ENCODE assay signal across 9 cellular contexts in the genomic region with DNA sequence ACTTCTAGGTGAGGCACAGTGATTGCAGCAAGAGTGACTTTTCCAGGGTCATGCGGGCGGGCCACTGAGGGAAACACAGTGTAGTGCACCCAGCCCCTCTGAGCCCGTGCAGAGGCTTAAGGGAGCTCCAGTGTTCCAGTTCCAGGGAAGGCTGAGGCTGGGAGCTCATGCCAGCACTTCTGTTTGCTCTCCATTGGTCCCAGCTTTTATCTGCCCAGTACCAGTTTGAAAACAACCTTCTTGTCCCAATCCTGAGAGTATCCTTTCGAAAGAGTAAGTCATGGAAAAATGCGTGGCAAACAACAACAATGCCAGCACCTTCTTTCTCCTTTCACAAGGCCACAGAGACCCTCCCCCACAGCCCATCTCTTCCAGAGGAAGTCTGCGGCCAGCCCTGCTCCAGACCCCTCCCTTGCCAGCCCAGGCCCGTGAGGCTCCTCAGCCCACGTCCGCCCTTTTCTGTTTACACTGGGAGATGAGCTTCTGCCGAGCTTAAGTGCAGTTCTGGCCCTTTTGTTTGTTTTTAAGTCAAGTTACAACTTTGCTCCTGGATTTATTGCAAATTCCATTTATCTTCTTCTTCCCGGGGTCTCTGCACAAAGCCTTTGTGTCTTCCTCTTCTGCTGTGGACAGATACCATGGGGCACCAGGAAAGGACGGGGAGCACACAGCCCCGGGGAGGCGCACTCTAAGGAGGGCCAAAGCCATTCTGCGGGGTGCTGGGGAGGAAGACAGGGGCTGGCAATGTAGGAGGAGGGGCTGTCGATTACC.
DNase-seq lines count a peak whose midpoint lies in the region; ATAC-seq and TF ChIP-seq lines count a peak whose summit lies in the region.
"Had no signal": no experiment of that assay in that cellular context is flagged by ENCODE, and none has a peak within 500 bp of the region (broad histone marks: within the 10 kb centered on the region; RNA-seq: fewer than 3 reads in every experiment).

No MANE protein-coding gene starts in this region.

- no peak for ATAC-seq in activated CD4-positive, alpha-beta T cell treated with anti-CD3 and anti-CD28 coated beads for 36 hours
- ATAC-seq in stimulated activated memory B cell treated with anti-CD40 and anti-IgM and Interleukin-4, amounts not matched to agents 10 μg/mL and 1 μg/mL and 100 μg/mL, for 72 hours: no peak

- H3K27me3 ChIP-seq in mucosa of rectum (ENCODE audit: control insufficient read depth in 2 of 2, insufficient read depth in 2 of 2, low read length in 2 of 2): no peaks in the 10 kb centered on the region

- no peak overlapping the region for H3K4me3 ChIP-seq in coronary artery
- no peak overlapping the region for H3K4me3 ChIP-seq in mucosa of rectum (ENCODE audit: low read length in 2 of 2)

- H3K9me3 ChIP-seq in mucosa of rectum (ENCODE audit: control insufficient read depth in 2 of 2, low read length in 2 of 2): no peaks in the 10 kb centered on the region

- no peaks in the 10 kb centered on the region for H3K27me3 Mint-ChIP-seq in activated CD4-positive, alpha-beta T cell treated with anti-CD3 and anti-CD28 coated beads, Interleukin-2, amount 10 ng/mL, durations not matched to agents 24 days and 14 days
- no peaks in the 10 kb centered on the region for H3K27me3 Mint-ChIP-seq in activated CD4-positive, alpha-beta T cell treated with anti-CD3 and anti-CD28 coated beads for 36 hours
- no peaks in the 10 kb centered on the region for H3K27me3 Mint-ChIP-seq in type B pancreatic cell
- H3K27me3 Mint-ChIP-seq in stimulated activated memory B cell treated with anti-CD40 and anti-IgM and Interleukin-4, amounts not matched to agents 10 μg/mL and 1 μg/mL and 100 μg/mL, for 72 hours: no peaks in the 10 kb centered on the region

- no peak for DNase-seq in activated CD4-positive, alpha-beta T cell treated with anti-CD3 and anti-CD28 coated beads, Interleukin-2, amount 10 ng/mL, durations not matched to agents 24 days and 14 days
- DNase-seq in activated CD4-positive, alpha-beta T cell treated with anti-CD3 and anti-CD28 coated beads for 36 hours: no peak
- DNase-seq in coronary artery (ENCODE audit: low spot score) (peak; percentile 72), type B pancreatic cell (ENCODE audit: extremely low spot score, unreplicated experiment) (no peak), NCI-H2196 (lab: John Stamatoyannopoulos, UW; ENCODE audit: unreplicated experiment) (no peak), DMS114 treated with DMSO at 0.1 percent for 48 hours (lab: John Stamatoyannopoulos, UW; ENCODE audit: unreplicated experiment) (no peak)
- DNase-seq: SW 1271 had no signal

- intact Hi-C loops in activated CD4-positive, alpha-beta T cell treated with anti-CD3 and anti-CD28 coated beads, Interleukin-2, amount 10 ng/mL, durations not matched to agents 24 days and 14 days (cut with micrococcal nuclease): no loop called here
- intact Hi-C loops in activated CD4-positive, alpha-beta T cell treated with anti-CD3 and anti-CD28 coated beads for 36 hours (cut with DNase I, micrococcal nuclease): no loop called here

- H3K36me3 ChIP-seq in mucosa of rectum (ENCODE audit: control insufficient read depth in 2 of 2, insufficient read depth in 2 of 2, low read length in 2 of 2): no peaks in the 10 kb centered on the region

- peaks cover 34 to 40% of the 10 kb centered on the region in 2 donors for H3K4me1 ChIP-seq in mucosa of rectum (ENCODE audit: control insufficient read depth in 2 of 2, insufficient read depth in 2 of 2, low read length in 2 of 2)

- peak overlapping the region; percentile 13 for H3K4me3 Mint-ChIP-seq in activated CD4-positive, alpha-beta T cell treated with anti-CD3 and anti-CD28 coated beads, Interleukin-2, amount 10 ng/mL, durations not matched to agents 24 days and 14 days
- no peak overlapping the region for H3K4me3 Mint-ChIP-seq in activated CD4-positive, alpha-beta T cell treated with anti-CD3 and anti-CD28 coated beads for 36 hours
- H3K4me3 Mint-ChIP-seq in type B pancreatic cell: peak overlapping the region; percentile 53
- no peak overlapping the region for H3K4me3 Mint-ChIP-seq in stimulated activated memory B cell treated with anti-CD40 and anti-IgM and Interleukin-4, amounts not matched to agents 10 μg/mL and 1 μg/mL and 100 μg/mL, for 72 hours

- H3K9me3 Mint-ChIP-seq in activated CD4-positive, alpha-beta T cell treated with anti-CD3 and anti-CD28 coated beads, Interleukin-2, amount 10 ng/mL, durations not matched to agents 24 days and 14 days: peaks cover 5% of the 10 kb centered on the region
- no peaks in the 10 kb centered on the region for H3K9me3 Mint-ChIP-seq in activated CD4-positive, alpha-beta T cell treated with anti-CD3 and anti-CD28 coated beads for 36 hours (ENCODE audit: low read depth)
- H3K9me3 Mint-ChIP-seq in type B pancreatic cell: peaks cover under 1% of the 10 kb centered on the region
- peaks cover 2% of the 10 kb centered on the region for H3K9me3 Mint-ChIP-seq in stimulated activated memory B cell treated with anti-CD40 and anti-IgM and Interleukin-4, amounts not matched to agents 10 μg/mL and 1 μg/mL and 100 μg/mL, for 72 hours

- peak overlapping the region; percentile 34 for H3K27ac Mint-ChIP-seq in activated CD4-positive, alpha-beta T cell treated with anti-CD3 and anti-CD28 coated beads, Interleukin-2, amount 10 ng/mL, durations not matched to agents 24 days and 14 days
- no peak overlapping the region for H3K27ac Mint-ChIP-seq in activated CD4-positive, alpha-beta T cell treated with anti-CD3 and anti-CD28 coated beads for 36 hours
- H3K27ac Mint-ChIP-seq in type B pancreatic cell: peak overlapping the region; percentile 79
- H3K27ac Mint-ChIP-seq in stimulated activated memory B cell treated with anti-CD40 and anti-IgM and Interleukin-4, amounts not matched to agents 10 μg/mL and 1 μg/mL and 100 μg/mL, for 72 hours: no peak overlapping the region

- POLR2A ChIA-PET in activated CD4-positive, alpha-beta T cell treated with anti-CD3 and anti-CD28 coated beads for 36 hours (lab: Charles Lee): no interaction called here

- H3K36me3 Mint-ChIP-seq in activated CD4-positive, alpha-beta T cell treated with anti-CD3 and anti-CD28 coated beads, Interleukin-2, amount 10 ng/mL, durations not matched to agents 24 days and 14 days (ENCODE audit: low read depth): no peaks in the 10 kb centered on the region
- no peaks in the 10 kb centered on the region for H3K36me3 Mint-ChIP-seq in activated CD4-positive, alpha-beta T cell treated with anti-CD3 and anti-CD28 coated beads for 36 hours (ENCODE audit: low read depth)
- peaks cover 4% of the 10 kb centered on the region for H3K36me3 Mint-ChIP-seq in type B pancreatic cell
- no peaks in the 10 kb centered on the region for H3K36me3 Mint-ChIP-seq in stimulated activated memory B cell treated with anti-CD40 and anti-IgM and Interleukin-4, amounts not matched to agents 10 μg/mL and 1 μg/mL and 100 μg/mL, for 72 hours

- H3K9ac ChIP-seq in mucosa of rectum (ENCODE audit: low read depth in 1 of 2, low read length in 2 of 2): peak overlapping the region; percentile 17 to 41

- CTCF ChIA-PET in activated CD4-positive, alpha-beta T cell treated with anti-CD3 and anti-CD28 coated beads for 36 hours (lab: Charles Lee): interaction anchor here (0.9 to 1.5 kb wide), 2 partner anchors 10 to 19 kb away, joined by 3 read pairs; no protein-coding TSS in a partner anchor

- H3K27ac ChIP-seq in coronary artery (peak overlapping the region; percentile 48 to 79), mucosa of rectum (ENCODE audit: low read depth in 2 of 2, low read length in 2 of 2) (peak overlapping the region; percentile 77 to 80)

- H3K4me1 Mint-ChIP-seq in activated CD4-positive, alpha-beta T cell treated with anti-CD3 and anti-CD28 coated beads, Interleukin-2, amount 10 ng/mL, durations not matched to agents 24 days and 14 days: peaks cover 4% of the 10 kb centered on the region
- peaks cover 15% of the 10 kb centered on the region for H3K4me1 Mint-ChIP-seq in activated CD4-positive, alpha-beta T cell treated with anti-CD3 and anti-CD28 coated beads for 36 hours
- peaks cover 45% of the 10 kb centered on the region for H3K4me1 Mint-ChIP-seq in type B pancreatic cell (ENCODE audit: unreplicated experiment)
- H3K4me1 Mint-ChIP-seq in stimulated activated memory B cell treated with anti-CD40 and anti-IgM and Interleukin-4, amounts not matched to agents 10 μg/mL and 1 μg/mL and 100 μg/mL, for 72 hours: no peaks in the 10 kb centered on the region

- TF ChIP-seq CTCF in coronary artery (IDR thresholded peaks at IDR 0.05) (no peak), type B pancreatic cell (conservative IDR thresholded peaks at IDR 0.05) (no peak)

Comparison
In these comparisons a context has a peak if more than half of its experiments do, and no peak if none do; other contexts are left out.
1. H3K27ac Mint-ChIP-seq: peak in activated CD4-positive, alpha-beta T cell treated with anti-CD3 and anti-CD28 coated beads, Interleukin-2, amount 10 ng/mL, durations not matched to agents 24 days and 14 days (single experiment) and type B pancreatic cell (single experiment); none in activated CD4-positive, alpha-beta T cell treated with anti-CD3 and anti-CD28 coated beads for 36 hours (single experiment) and stimulated activated memory B cell treated with anti-CD40 and anti-IgM and Interleukin-4, amounts not matched to agents 10 μg/mL and 1 μg/mL and 100 μg/mL, for 72 hours (single experiment).
2. H3K4me3 Mint-ChIP-seq: peak in activated CD4-positive, alpha-beta T cell treated with anti-CD3 and anti-CD28 coated beads, Interleukin-2, amount 10 ng/mL, durations not matched to agents 24 days and 14 days (single experiment) and type B pancreatic cell (single experiment); none in activated CD4-positive, alpha-beta T cell treated with anti-CD3 and anti-CD28 coated beads for 36 hours (single experiment) and stimulated activated memory B cell treated with anti-CD40 and anti-IgM and Interleukin-4, amounts not matched to agents 10 μg/mL and 1 μg/mL and 100 μg/mL, for 72 hours (single experiment).